In genomic region chr16:85513649-85514048, GRCh38 we compare ENCODE assay signal across 16 cellular contexts.
DNase-seq lines count a peak whose midpoint lies in the region; ATAC-seq, FAIRE-seq and TF ChIP-seq lines count a peak whose summit lies in the region.
"Had no signal": no experiment of that assay in that cellular context is flagged by ENCODE, and none has a peak within 500 bp of the region (broad histone marks: within the 10 kb centered on the region; RNA-seq: fewer than 3 reads in every experiment).

No MANE protein-coding gene starts in this region.

- H3K36me3 ChIP-seq in Caco-2 (ENCODE audit: control insufficient read depth, insufficient read depth, low read length), result no peaks in the 10 kb centered on the region
- no peaks in the 10 kb centered on the region for H3K36me3 ChIP-seq in HepG2 (replicated peaks in 1 of 2; ENCODE audit: control insufficient read depth in 1 of 2, insufficient read depth in 2 of 2, low read length in 2 of 2)
- H3K36me3 ChIP-seq in subcutaneous abdominal adipose tissue (ENCODE audit: control insufficient read depth in 5 of 5, insufficient read depth in 5 of 5, low read length in 5 of 5), result no peaks in the 10 kb centered on the region
- H3K36me3 ChIP-seq: heart left ventricle had no signal

- H3K27me3 ChIP-seq in Caco-2 (replicated peaks; ENCODE audit: control insufficient read depth, insufficient read depth, low read length), result no peaks in the 10 kb centered on the region
- H3K27me3 ChIP-seq in HepG2 (ENCODE audit: control insufficient read depth in 1 of 2, insufficient read depth in 2 of 2, low read length in 2 of 2), result no peaks in the 10 kb centered on the region
- no peaks in the 10 kb centered on the region for H3K27me3 ChIP-seq in subcutaneous abdominal adipose tissue (ENCODE audit: control insufficient read depth in 5 of 5, insufficient read depth in 4 of 5, low read length in 5 of 5)
- H3K27me3 ChIP-seq: heart left ventricle had no signal

- intact Hi-C loops in Caco-2 (cut with micrococcal nuclease; ENCODE audit: unreplicated experiment) (no loop called here), HepG2 (cut with micrococcal nuclease; ENCODE audit: unreplicated experiment) (no loop called here)

- ATAC-seq in HepG2, result no peak
- no peak for ATAC-seq in GM21786 (IDR thresholded peaks at IDR 0.05; ENCODE audit: unreplicated experiment)
- ATAC-seq in GM19324 (IDR thresholded peaks at IDR 0.05; ENCODE audit: low FRiP score, unreplicated experiment), result no peak
- no peak for ATAC-seq in activated T-cell treated with anti-CD3 and anti-CD28 coated beads, Interleukin-2, amount 50 U/mL, for 4 hours
- ATAC-seq: activated T-cell treated with anti-CD3 and anti-CD28 coated beads, Interleukin-2, amount 50 U/mL, for 72 hours had no signal

- H3K9me3 ChIP-seq in Caco-2 (no peaks in the 10 kb centered on the region), HepG2 (ENCODE audit: low read length) (no peaks in the 10 kb centered on the region), subcutaneous abdominal adipose tissue (ENCODE audit: control insufficient read depth in 5 of 5, low read length in 5 of 5) (no peaks in the 10 kb centered on the region)
- H3K9me3 ChIP-seq: heart left ventricle had no signal

- no peaks in the 10 kb centered on the region for H3K79me2 ChIP-seq in HepG2 (ENCODE audit: insufficient read depth, low read length)

- H3K27me3 Mint-ChIP-seq in Caco-2 (ENCODE audit: insufficient read depth, unreplicated experiment), result no peaks in the 10 kb centered on the region
- no peaks in the 10 kb centered on the region for H3K27me3 Mint-ChIP-seq in activated T-cell treated with anti-CD3 and anti-CD28 coated beads, Interleukin-2, amount 50 U/mL, for 4 hours (ENCODE audit: low read depth)

- no peak for TF ChIP-seq CTCF in Caco-2 (IDR thresholded peaks at IDR 0.05; ENCODE audit: insufficient read depth in 1 of 2, low read depth in 1 of 2, low read length in 1 of 2, severe bottlenecking in 1 of 2, unreplicated experiment in 1 of 2)
- TF ChIP-seq CTCF in RWPE1 (conservative IDR thresholded peaks at IDR 0.05; ENCODE audit: low read depth), result no peak
- no peak for TF ChIP-seq CTCF in HepG2 (CRISPR knock-in tag; IDR thresholded peaks at IDR 0.05)

- DNase-seq in Caco-2 (no peak), RWPE1 (ENCODE audit: low spot score) (no peak), HepG2 (ENCODE audit: low spot score) (no peak), D341Med (ENCODE audit: low spot score) (no peak)
- DNase-seq in activated T-cell treated with anti-CD3 and anti-CD28 coated beads, Interleukin-2, amount 50 U/mL, for 4 hours, result no peak
- DNase-seq: activated CD8-positive, alpha-beta memory T cell treated with anti-CD3 and anti-CD28 coated beads for 24 hours; activated naive CD4-positive, alpha-beta T cell treated with anti-CD3 and anti-CD28 coated beads, Interleukin-2, amount 50 U/mL, for 16 hours; activated T-cell treated with anti-CD3 and anti-CD28 coated beads, Interleukin-2, amount 50 U/mL, for 72 hours; Kasumi-1; NCI-H526 treated with DMSO at 0.1 percent for 48 hours; stimulated activated CD4-positive, alpha-beta T cell treated with anti-CD3 and anti-CD28 coated beads, Interleukin-2, amount 100 ng/mL, for 48 hours had no signal

- in situ Hi-C loops in HepG2 (cut with HindIII; ENCODE audit: extremely low pct_ligation_motif_present, low pct_unique_long_range_greater_than_20kb), result no loop called here

- H3K27ac ChIP-seq in RWPE1 (peak overlapping the region; percentile 98), HepG2 (ENCODE audit: extremely low read length, insufficient read depth, low read length) (peak overlapping the region; percentile 91), subcutaneous abdominal adipose tissue (ENCODE audit: low read depth, low read length) (peak overlapping the region; percentile 86)

- H3K4me3 Mint-ChIP-seq in Caco-2 (ENCODE audit: unreplicated experiment), result no peak overlapping the region
- no peak overlapping the region for H3K4me3 Mint-ChIP-seq in activated T-cell treated with anti-CD3 and anti-CD28 coated beads, Interleukin-2, amount 50 U/mL, for 4 hours
- H3K4me3 Mint-ChIP-seq: activated T-cell treated with anti-CD3 and anti-CD28 coated beads, Interleukin-2, amount 50 U/mL, for 72 hours had no signal

- peaks cover 26% of the 10 kb centered on the region for H3K4me1 Mint-ChIP-seq in Caco-2 (ENCODE audit: low read depth, unreplicated experiment)
- H3K4me1 Mint-ChIP-seq in activated T-cell treated with anti-CD3 and anti-CD28 coated beads, Interleukin-2, amount 50 U/mL, for 4 hours (ENCODE audit: low read depth), result no peaks in the 10 kb centered on the region

- H4K20me1 ChIP-seq in HepG2 (ENCODE audit: insufficient read depth, low read length), result no peaks in the 10 kb centered on the region

- no peak for TF ChIP-seq POLR2A in HepG2 (IDR thresholded peaks at IDR 0.05; ENCODE audit: insufficient read depth in 1 of 2, low read depth in 2 of 2, low read length in 2 of 2)

- H3K9me3 Mint-ChIP-seq in Caco-2 (ENCODE audit: unreplicated experiment), result peaks cover under 1% of the 10 kb centered on the region
- no peaks in the 10 kb centered on the region for H3K9me3 Mint-ChIP-seq in activated T-cell treated with anti-CD3 and anti-CD28 coated beads, Interleukin-2, amount 50 U/mL, for 4 hours
- H3K9me3 Mint-ChIP-seq: activated T-cell treated with anti-CD3 and anti-CD28 coated beads, Interleukin-2, amount 50 U/mL, for 72 hours had no signal

- H2AFZ ChIP-seq in HepG2 (ENCODE audit: low read length), result no peak overlapping the region

- H3K4me1 ChIP-seq in Caco-2 (peaks cover 35% of the 10 kb centered on the region), HepG2 (ENCODE audit: insufficient read depth, low read length) (peaks cover 55% of the 10 kb centered on the region), subcutaneous abdominal adipose tissue (ENCODE audit: control insufficient read depth in 5 of 5, insufficient read depth in 5 of 5, low read length in 5 of 5) (peaks cover 8 to 37% (median 28%) of the 10 kb centered on the region in 5 donors)

- BruUV-seq in Caco-2 (replicated peaks; lab: Mats Ljungman, UMichigan) (no TSS peak), HepG2 (replicated peaks; lab: Mats Ljungman, UMichigan) (no TSS peak)

- H3K4me3 ChIP-seq in Caco-2 (ENCODE audit: low read depth, low read length), result no peak overlapping the region
- no peak overlapping the region; a peak in 1 of 6 replicates for H3K4me3 ChIP-seq in HepG2 (replicated peaks in 1 of 3; ENCODE audit: insufficient read depth in 1 of 3, low read depth in 2 of 3, low read length in 3 of 3)
- no peak overlapping the region for H3K4me3 ChIP-seq in subcutaneous abdominal adipose tissue (ENCODE audit: low read depth in 1 of 5, low read length in 5 of 5)
- H3K4me3 ChIP-seq: heart left ventricle had no signal

- H3K27ac Mint-ChIP-seq in Caco-2 (ENCODE audit: unreplicated experiment), result peak overlapping the region; percentile 93
- H3K27ac Mint-ChIP-seq: activated T-cell treated with anti-CD3 and anti-CD28 coated beads, Interleukin-2, amount 50 U/mL, for 72 hours had no signal

- TF ChIP-seq EP300 in HepG2 (IDR thresholded peaks at IDR 0.05; ENCODE audit: low read depth in 2 of 2, low read length in 2 of 2) (no peak), HepG2 (CRISPR knock-in tag; IDR thresholded peaks at IDR 0.05; ENCODE audit: borderline replicate concordance) (no peak)

- H3K9ac ChIP-seq in HepG2 (ENCODE audit: insufficient read depth, low read depth, low read length), result peak overlapping the region; percentile 92
- peak overlapping the region in 1 of 5 donors; percentile 32 for H3K9ac ChIP-seq in subcutaneous abdominal adipose tissue (ENCODE audit: low read length in 5 of 5)

- POLR2A ChIA-PET in Caco-2 (lab: Charles Lee) (interaction anchor here (2.4 kb wide), 1 partner anchor 39 kb away, joined by 12 read pairs; no protein-coding TSS in a partner anchor), RWPE1 (lab: Yijun Ruan, JAX; ENCODE audit: low non-redundant PET) (interaction anchor here (0.5 kb wide), 1 partner anchor 44 kb away, joined by 7 read pairs; no protein-coding TSS in a partner anchor), HepG2 (lab: Yijun Ruan, JAX) (interaction anchor here (1.4 to 4.0 kb wide), 8 partner anchors 11 to 99 kb away, joined by 6 to 235 read pairs (median 38); partner anchors contain the start of gene GSE1)

- 72% methylated on average over 9 of the region's 10 CpGs for WGBS in HepG2 (ENCODE audit: low lambda C conversion rate)

- H3K36me3 Mint-ChIP-seq in Caco-2 (ENCODE audit: insufficient read depth, unreplicated experiment), result peaks cover 15% of the 10 kb centered on the region
- H3K36me3 Mint-ChIP-seq in activated T-cell treated with anti-CD3 and anti-CD28 coated beads, Interleukin-2, amount 50 U/mL, for 4 hours (ENCODE audit: insufficient read depth), result no peaks in the 10 kb centered on the region

- no peak for TF ChIP-seq RAD21 in HepG2 (CRISPR knock-in tag; IDR thresholded peaks at IDR 0.05)

- peak overlapping the region; percentile 98; the same call in 1 of the 2 replicates for H3K4me2 ChIP-seq in HepG2 (ENCODE audit: low read depth, low read length)

- CTCF ChIA-PET in Caco-2 (lab: Charles Lee) (interaction anchor here (1.1 to 2.8 kb wide), 5 partner anchors 21 to 91 kb away, joined by 4 to 18 read pairs (median 10); no protein-coding TSS in a partner anchor), RWPE1 (lab: Yijun Ruan, JAX) (no interaction called here), HepG2 (lab: Yijun Ruan, JAX; ENCODE audit: low intra/inter-chr PET ratio, low total read pairs) (interaction anchor here (1.5 kb wide), 1 partner anchor 22 kb away, joined by 5 read pairs; no protein-coding TSS in a partner anchor)

- FAIRE-seq in HepG2 (lab: Jason Lieb, UNC), result no peak
- FAIRE-seq: colon had no signal
